10 cellular contexts compared by ENCODE assay signal in genomic region chr4:98794565-98795205, GRCh38.
DNase-seq lines count a peak whose midpoint lies in the region; ATAC-seq and TF ChIP-seq lines count a peak whose summit lies in the region.
"Had no signal": no experiment of that assay in that cellular context is flagged by ENCODE, and none has a peak within 500 bp of the region (broad histone marks: within the 10 kb centered on the region; RNA-seq: fewer than 3 reads in every experiment).

No MANE protein-coding gene starts in this region.

- H3K9ac ChIP-seq in DND-41 (ENCODE audit: low read depth, low read length) (no peak overlapping the region), smooth muscle cell (ENCODE audit: low read depth) (no peak overlapping the region)

- no peak for TF ChIP-seq POLR2A in gastrocnemius medialis (IDR thresholded peaks at IDR 0.05)

- no peak for TF ChIP-seq CTCF in DND-41 (IDR thresholded peaks at IDR 0.05; ENCODE audit: borderline replicate concordance, extremely low read depth, low read length, poor library complexity, severe bottlenecking)
- TF ChIP-seq CTCF in choroid plexus epithelial cell (conservative IDR thresholded peaks at IDR 0.05; ENCODE audit: low read depth, low read length): no peak
- no peak for TF ChIP-seq CTCF in smooth muscle cell (IDR thresholded peaks at IDR 0.05; ENCODE audit: borderline replicate concordance, insufficient read depth, poor library complexity, severe bottlenecking)
- no peak for TF ChIP-seq CTCF in gastrocnemius medialis (IDR thresholded peaks at IDR 0.05 in 4 of 5, conservative IDR thresholded peaks at IDR 0.05 in 1 of 5)

- no peaks in the 10 kb centered on the region for H3K36me3 ChIP-seq in DND-41 (ENCODE audit: insufficient read depth, low read length)
- no peaks in the 10 kb centered on the region for H3K36me3 ChIP-seq in smooth muscle cell (ENCODE audit: low read depth)
- no peaks in the 10 kb centered on the region for H3K36me3 ChIP-seq in gastrocnemius medialis

- H4K20me1 ChIP-seq in DND-41 (ENCODE audit: insufficient read depth, low read length) (no peaks in the 10 kb centered on the region), smooth muscle cell (ENCODE audit: low read depth) (no peaks in the 10 kb centered on the region)

- H3K79me2 ChIP-seq in DND-41 (ENCODE audit: insufficient read depth, low read length): no peaks in the 10 kb centered on the region
- H3K79me2 ChIP-seq in smooth muscle cell (ENCODE audit: low read depth): no peaks in the 10 kb centered on the region

- H3K4me1 ChIP-seq in DND-41 (ENCODE audit: insufficient read depth, low read length) (no peaks in the 10 kb centered on the region; the same call in 1 of the 2 replicates), smooth muscle cell (ENCODE audit: low read depth) (peaks cover 4% of the 10 kb centered on the region), gastrocnemius medialis (no peaks in the 10 kb centered on the region)

- H2AFZ ChIP-seq in DND-41 (ENCODE audit: low read depth, low read length): peak overlapping the region; percentile 12; the same call in 1 of the 2 replicates
- H2AFZ ChIP-seq in smooth muscle cell (ENCODE audit: low read depth): peak overlapping the region; percentile 10

- no peak for ATAC-seq in DND-41 (ENCODE audit: insufficient read depth, low read depth)
- no peak for ATAC-seq in gastrocnemius medialis
- ATAC-seq in HG03378 (IDR thresholded peaks at IDR 0.05; ENCODE audit: unreplicated experiment): no peak

- DNase-seq in DND-41: no peak
- DNase-seq in NCI-H226: peak; percentile 61
- peak; percentile 69 for DNase-seq in choroid plexus epithelial cell (ENCODE audit: low read depth)
- no peak for DNase-seq in smooth muscle cell (lab: John Stamatoyannopoulos, UW; ENCODE audit: unreplicated experiment)
- DNase-seq in cerebellum (ENCODE audit: low spot score): no peak
- no peak for DNase-seq in gastrocnemius medialis
- no peak for DNase-seq in GM19240 (ENCODE audit: insufficient read length, low spot score)
- DNase-seq: GF-D8, midbrain had no signal

- H3K4me2 ChIP-seq in DND-41 (ENCODE audit: insufficient read depth, low read length) (no peak overlapping the region), smooth muscle cell (peak overlapping the region; percentile 49)

- no peaks in the 10 kb centered on the region for H3K9me3 ChIP-seq in DND-41 (ENCODE audit: insufficient read depth, low read length, severe bottlenecking)
- no peaks in the 10 kb centered on the region for H3K9me3 ChIP-seq in smooth muscle cell (replicated peaks; ENCODE audit: low read depth)
- H3K9me3 ChIP-seq in gastrocnemius medialis: no peaks in the 10 kb centered on the region

- 59% methylated on average over 3 of the region's 3 CpGs for WGBS in smooth muscle cell (ENCODE audit: low lambda C conversion rate)

- H3K27ac ChIP-seq in DND-41 (ENCODE audit: low read length): no peak overlapping the region
- H3K27ac ChIP-seq in smooth muscle cell (ENCODE audit: low read depth): peak overlapping the region; percentile 49
- H3K27ac ChIP-seq in gastrocnemius medialis: no peak overlapping the region

- H3F3A ChIP-seq in smooth muscle cell (ENCODE audit: low read depth): peaks cover 4% of the 10 kb centered on the region

- H3K27me3 ChIP-seq in DND-41 (ENCODE audit: insufficient read depth, low read length, poor library complexity): no peaks in the 10 kb centered on the region
- H3K27me3 ChIP-seq in smooth muscle cell (ENCODE audit: low read depth): no peaks in the 10 kb centered on the region
- no peaks in the 10 kb centered on the region for H3K27me3 ChIP-seq in gastrocnemius medialis

- no peak overlapping the region for H3K4me3 ChIP-seq in DND-41 (ENCODE audit: low read depth in 1 of 2, low read length in 2 of 2)
- no peak overlapping the region for H3K4me3 ChIP-seq in choroid plexus epithelial cell (ENCODE audit: low read depth, low read length)
- no peak overlapping the region for H3K4me3 ChIP-seq in smooth muscle cell
- H3K4me3 ChIP-seq in gastrocnemius medialis: no peak overlapping the region

- in situ Hi-C loops in gastrocnemius medialis (cut with MboI; ENCODE audit: low sequenced_read_pairs in 4 of 4): no loop called here

- intact Hi-C loops in gastrocnemius medialis (cut with DNase I; ENCODE audit: low total_unique reads): no loop called here

Comparison
In these comparisons a context has a peak if more than half of its experiments do, and no peak if none do; other contexts are left out.
1. DNase-seq: peak in NCI-H226 (single experiment) and choroid plexus epithelial cell (single experiment); none in DND-41 (single experiment), smooth muscle cell (single experiment), cerebellum (single experiment), gastrocnemius medialis (0 of 2) and GM19240 (single experiment).